22 cellular contexts compared by ENCODE assay signal in the genomic region with DNA sequence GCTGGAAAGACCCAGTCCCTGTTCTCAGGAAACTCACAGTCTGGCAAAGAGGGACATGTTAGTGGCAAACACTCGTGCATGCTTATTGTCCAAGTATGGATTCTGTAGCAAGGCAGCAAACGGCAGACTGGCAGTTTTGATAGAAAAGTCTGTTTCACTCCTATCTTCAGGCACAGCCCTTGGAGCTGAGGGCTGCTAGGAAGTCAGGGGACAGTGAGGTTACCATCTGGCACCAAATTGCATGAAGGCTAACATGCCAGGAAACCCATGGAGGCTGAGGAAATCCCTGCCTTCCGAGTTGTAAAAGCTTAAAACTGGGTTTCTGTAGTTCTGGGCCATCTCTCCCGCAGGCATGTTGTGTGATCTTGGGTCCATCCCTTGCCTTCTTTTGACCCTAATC.
"Had no signal": no experiment of that assay in that cellular context is flagged by ENCODE, and none has a peak within 500 bp of the region (broad histone marks: within the 10 kb centered on the region; RNA-seq: fewer than 3 reads in every experiment).

No MANE protein-coding gene starts in this region.

- H3K36me3 ChIP-seq: neutrophil, sigmoid colon, thoracic aorta, upper lobe of left lung had no signal

- H3K27ac Mint-ChIP-seq: activated CD4-positive, alpha-beta T cell treated with anti-CD3 and anti-CD28 coated beads, Interleukin-2, amount 10 ng/mL, durations not matched to agents 24 days and 14 days; activated CD8-positive, alpha-beta T cell treated with anti-CD3 and anti-CD28 coated beads for 36 hours; activated naive CD4-positive, alpha-beta T cell treated with anti-CD3 and anti-CD28 coated beads, Interleukin-2, amount 10 ng/mL, durations not matched to agents 7 days and 5 days; activated naive CD8-positive, alpha-beta T cell treated with anti-CD3 and anti-CD28 coated beads, Interleukin-2, amount 50 U/mL, for 24 hours; activated T-helper 2 cell treated with anti-CD3 and anti-CD28 coated beads, Interferon-gamma antibody, Interleukin-2, Interleukin-4, amounts not matched to agents 10 μg/mL and 5 μg/mL and 100 μg/mL, durations not matched to agents 14 hours and 24 hours and 36 hours; natural killer cell; stimulated activated naive B cell treated with anti-CD40 and anti-IgM and Interleukin-4, amounts not matched to agents 10 μg/mL and 1 μg/mL and 100 μg/mL, for 72 hours had no signal

- DNase-seq: activated CD4-positive, alpha-beta T cell treated with anti-CD3 and anti-CD28 coated beads, Interleukin-2, amount 10 ng/mL, durations not matched to agents 24 days and 14 days; activated CD8-positive, alpha-beta T cell treated with anti-CD3 and anti-CD28 coated beads for 36 hours; activated naive CD4-positive, alpha-beta T cell treated with anti-CD3 and anti-CD28 coated beads, Interleukin-2, amount 10 ng/mL, durations not matched to agents 7 days and 5 days; activated naive CD8-positive, alpha-beta T cell treated with anti-CD3 and anti-CD28 coated beads, Interleukin-2, amount 50 U/mL, for 24 hours; activated T-cell treated with anti-CD3 and anti-CD28 coated beads, Interleukin-2, amount 50 U/mL, for 1 hour; anterior cingulate cortex; effector memory CD4-positive, alpha-beta T cell; foreskin fibroblast; left ventricle myocardium superior; mesendoderm; natural killer cell; sigmoid colon; stimulated activated CD4-positive, alpha-beta T cell treated with anti-CD3 and anti-CD28 coated beads, Interleukin-4, amount 100 ng/mL, for 4 hours; stimulated activated naive B cell treated with anti-CD40 and anti-IgM and Interleukin-4, amounts not matched to agents 10 μg/mL and 1 μg/mL and 100 μg/mL, for 72 hours; T1000; upper lobe of left lung had no signal

- H3K4me1 Mint-ChIP-seq: activated CD4-positive, alpha-beta T cell treated with anti-CD3 and anti-CD28 coated beads, Interleukin-2, amount 10 ng/mL, durations not matched to agents 24 days and 14 days; activated naive CD4-positive, alpha-beta T cell treated with anti-CD3 and anti-CD28 coated beads, Interleukin-2, amount 10 ng/mL, durations not matched to agents 7 days and 5 days; activated naive CD8-positive, alpha-beta T cell treated with anti-CD3 and anti-CD28 coated beads, Interleukin-2, amount 50 U/mL, for 24 hours; natural killer cell had no signal

- H3K27me3 Mint-ChIP-seq: activated CD4-positive, alpha-beta T cell treated with anti-CD3 and anti-CD28 coated beads, Interleukin-2, amount 10 ng/mL, durations not matched to agents 24 days and 14 days; activated CD8-positive, alpha-beta T cell treated with anti-CD3 and anti-CD28 coated beads for 36 hours; activated naive CD8-positive, alpha-beta T cell treated with anti-CD3 and anti-CD28 coated beads, Interleukin-2, amount 50 U/mL, for 24 hours; stimulated activated naive B cell treated with anti-CD40 and anti-IgM and Interleukin-4, amounts not matched to agents 10 μg/mL and 1 μg/mL and 100 μg/mL, for 72 hours had no signal

- ATAC-seq: activated CD8-positive, alpha-beta T cell treated with anti-CD3 and anti-CD28 coated beads for 36 hours; activated naive CD8-positive, alpha-beta T cell treated with anti-CD3 and anti-CD28 coated beads, Interleukin-2, amount 50 U/mL, for 24 hours; left ventricle myocardium superior; natural killer cell; stimulated activated naive B cell treated with anti-CD40 and anti-IgM and Interleukin-4, amounts not matched to agents 10 μg/mL and 1 μg/mL and 100 μg/mL, for 72 hours had no signal

- H3K79me2 ChIP-seq: parathyroid adenoma had no signal

- H3K27me3 ChIP-seq: neutrophil, sigmoid colon, upper lobe of left lung had no signal

- H3K9ac ChIP-seq: parathyroid adenoma had no signal

- H3K27ac ChIP-seq: epithelial cell of prostate, neutrophil, parathyroid adenoma, sigmoid colon, thoracic aorta, upper lobe of left lung had no signal

- H3K36me3 Mint-ChIP-seq: activated naive CD4-positive, alpha-beta T cell treated with anti-CD3 and anti-CD28 coated beads, Interleukin-2, amount 10 ng/mL, durations not matched to agents 7 days and 5 days; natural killer cell; stimulated activated naive B cell treated with anti-CD40 and anti-IgM and Interleukin-4, amounts not matched to agents 10 μg/mL and 1 μg/mL and 100 μg/mL, for 72 hours had no signal

- H3K4me3 ChIP-seq: sigmoid colon, thoracic aorta, upper lobe of left lung had no signal

- H3K9me3 Mint-ChIP-seq: activated CD4-positive, alpha-beta T cell treated with anti-CD3 and anti-CD28 coated beads, Interleukin-2, amount 10 ng/mL, durations not matched to agents 24 days and 14 days; activated CD8-positive, alpha-beta T cell treated with anti-CD3 and anti-CD28 coated beads for 36 hours; activated naive CD4-positive, alpha-beta T cell treated with anti-CD3 and anti-CD28 coated beads, Interleukin-2, amount 10 ng/mL, durations not matched to agents 7 days and 5 days; activated naive CD8-positive, alpha-beta T cell treated with anti-CD3 and anti-CD28 coated beads, Interleukin-2, amount 50 U/mL, for 24 hours; activated T-helper 2 cell treated with anti-CD3 and anti-CD28 coated beads, Interferon-gamma antibody, Interleukin-2, Interleukin-4, amounts not matched to agents 10 μg/mL and 5 μg/mL and 100 μg/mL, durations not matched to agents 14 hours and 24 hours and 36 hours; central memory CD8-positive, alpha-beta T cell; natural killer cell; stimulated activated naive B cell treated with anti-CD40 and anti-IgM and Interleukin-4, amounts not matched to agents 10 μg/mL and 1 μg/mL and 100 μg/mL, for 72 hours had no signal

- H3K4me3 Mint-ChIP-seq: activated CD4-positive, alpha-beta T cell treated with anti-CD3 and anti-CD28 coated beads, Interleukin-2, amount 10 ng/mL, durations not matched to agents 24 days and 14 days; activated CD8-positive, alpha-beta T cell treated with anti-CD3 and anti-CD28 coated beads for 36 hours; activated naive CD4-positive, alpha-beta T cell treated with anti-CD3 and anti-CD28 coated beads, Interleukin-2, amount 10 ng/mL, durations not matched to agents 7 days and 5 days; activated naive CD8-positive, alpha-beta T cell treated with anti-CD3 and anti-CD28 coated beads, Interleukin-2, amount 50 U/mL, for 24 hours; central memory CD8-positive, alpha-beta T cell; natural killer cell; stimulated activated naive B cell treated with anti-CD40 and anti-IgM and Interleukin-4, amounts not matched to agents 10 μg/mL and 1 μg/mL and 100 μg/mL, for 72 hours had no signal

- H3K9me3 ChIP-seq: neutrophil, sigmoid colon, thoracic aorta, upper lobe of left lung had no signal
